In genomic region chr20:31587545-31588389, GRCh38 we compare ENCODE assay signal across 1 cellular context.
A peak's percentile ranks its signal among the peaks of the same experiment; 100 is the strongest.
TF ChIP-seq lines count a peak whose summit lies in the region.

No MANE protein-coding gene starts in this region.

TF ChIP-seq in HepG2, 621 proteins besides CTCF, POLR2A, EP300 and RAD21 (continued from another document and continues in another):
- no peak for TF ChIP-seq ZBTB40 (IDR thresholded peaks at IDR 0.05)
- peak; percentile 54; the same call in 1 of the 2 replicates for TF ChIP-seq ZBTB40 (CRISPR knock-in tag; IDR thresholded peaks at IDR 0.05)
- TF ChIP-seq MLXIP (CRISPR knock-in tag; IDR thresholded peaks at IDR 0.05; ENCODE audit: borderline replicate concordance): peak; percentile 81
- no peak for TF ChIP-seq TRIM22 (IDR thresholded peaks at IDR 0.05)
- no peak for TF ChIP-seq ZNF530 (CRISPR knock-in tag; IDR thresholded peaks at IDR 0.05; ENCODE audit: low read depth)
- TF ChIP-seq HNF4G (IDR thresholded peaks at IDR 0.05; ENCODE audit: borderline replicate concordance, low read depth, low read length): no peak
- TF ChIP-seq HNF4G (CRISPR knock-in tag; IDR thresholded peaks at IDR 0.05; ENCODE audit: borderline replicate concordance, low read depth): peak; percentile 52; the same call in 1 of the 2 replicates
- no peak for TF ChIP-seq ZNF703 (CRISPR knock-in tag; IDR thresholded peaks at IDR 0.05; ENCODE audit: borderline replicate concordance)
- no peak for TF ChIP-seq TRIM24 (CRISPR knock-in tag; IDR thresholded peaks at IDR 0.05)
- TF ChIP-seq REPIN1 (CRISPR knock-in tag; IDR thresholded peaks at IDR 0.05; ENCODE audit: borderline replicate concordance, low read depth): peak; percentile 48; the same call in 1 of the 2 replicates
- TF ChIP-seq ZNF232 (CRISPR knock-in tag; IDR thresholded peaks at IDR 0.05; ENCODE audit: borderline replicate concordance): peak; percentile 79
- no peak; the same call in 1 of the 2 replicates for TF ChIP-seq NRL (CRISPR knock-in tag; IDR thresholded peaks at IDR 0.05; ENCODE audit: borderline replicate concordance)
- no peak for TF ChIP-seq TCF7 (IDR thresholded peaks at IDR 0.05; ENCODE audit: low read depth)
- TF ChIP-seq ATF1 (CRISPR knock-in tag; IDR thresholded peaks at IDR 0.05): no peak
- no peak for TF ChIP-seq MAF1 (CRISPR knock-in tag; IDR thresholded peaks at IDR 0.05; ENCODE audit: borderline replicate concordance)
- peak; percentile 48; the same call in 1 of the 2 replicates for TF ChIP-seq TAF1 (CRISPR knock-in tag; IDR thresholded peaks at IDR 0.05)
- no peak for TF ChIP-seq ZNF343 (CRISPR knock-in tag; IDR thresholded peaks at IDR 0.05)
- peak; percentile 81 for TF ChIP-seq KDM2A (CRISPR knock-in tag; IDR thresholded peaks at IDR 0.05; ENCODE audit: borderline replicate concordance, low read depth)
- TF ChIP-seq KDM5B (CRISPR knock-in tag; IDR thresholded peaks at IDR 0.05; ENCODE audit: borderline replicate concordance): 0 out of 2 replicates have a peak, but pooled peaks have one; percentile 14
- peak; percentile 72 for TF ChIP-seq RBFOX2 (IDR thresholded peaks at IDR 0.05; ENCODE audit: low read depth, low read length)
- TF ChIP-seq SETDB1 (CRISPR knock-in tag; IDR thresholded peaks at IDR 0.05; ENCODE audit: borderline replicate concordance): no peak
- TF ChIP-seq NR1H2 (CRISPR knock-in tag; IDR thresholded peaks at IDR 0.05; ENCODE audit: borderline replicate concordance, low read depth): no peak
- TF ChIP-seq MXI1 (IDR thresholded peaks at IDR 0.05; ENCODE audit: borderline replicate concordance, low read depth, low read length): peak; percentile 7; the same call in 1 of the 3 replicates
- TF ChIP-seq CEBPB (IDR thresholded peaks at IDR 0.05; ENCODE audit: borderline replicate concordance, low read depth, low read length): no peak
- TF ChIP-seq FOSL2 (CRISPR knock-in tag; IDR thresholded peaks at IDR 0.05): peak; percentile 7
- TF ChIP-seq TFAP4 (IDR thresholded peaks at IDR 0.05; ENCODE audit: borderline replicate concordance, low read depth): peak; percentile 54; the same call in 1 of the 2 replicates
- TF ChIP-seq ZFP36L1 (CRISPR knock-in tag; IDR thresholded peaks at IDR 0.05): 0 out of 2 replicates have a peak, but pooled peaks have one; percentile 55
- no peak for TF ChIP-seq CEBPG (CRISPR knock-in tag; IDR thresholded peaks at IDR 0.05)
- TF ChIP-seq ZNF674 (CRISPR knock-in tag; IDR thresholded peaks at IDR 0.05; ENCODE audit: low read depth): no peak
- TF ChIP-seq MAFG (CRISPR knock-in tag; IDR thresholded peaks at IDR 0.05): no peak
- no peak; the same call in 1 of the 2 replicates for TF ChIP-seq THRA (CRISPR knock-in tag; IDR thresholded peaks at IDR 0.05; ENCODE audit: borderline replicate concordance)
- TF ChIP-seq ZNF770 (CRISPR knock-in tag; IDR thresholded peaks at IDR 0.05): peak; percentile 14; the same call in 1 of the 2 replicates
- TF ChIP-seq MTF2 (CRISPR knock-in tag; IDR thresholded peaks at IDR 0.05; ENCODE audit: borderline replicate concordance): no peak; the same call in 1 of the 2 replicates
- TF ChIP-seq ARID2 (CRISPR knock-in tag; IDR thresholded peaks at IDR 0.05; ENCODE audit: borderline replicate concordance): peak; percentile 45; the same call in 1 of the 2 replicates
- no peak for TF ChIP-seq ZBTB1 (CRISPR knock-in tag; IDR thresholded peaks at IDR 0.05; ENCODE audit: borderline replicate concordance)
- no peak for TF ChIP-seq DBP (CRISPR knock-in tag; IDR thresholded peaks at IDR 0.05; ENCODE audit: not compliant biosample characterization)
